8 cellular contexts compared by ENCODE assay signal in genomic region chr10:97499561-97500296, GRCh38. TPM values are rescaled to one million over a fixed set of nuclear protein-coding genes. Genes with fewer than 3 reads are reported as not detected.
A peak's percentile ranks its signal among the peaks of the same experiment; 100 is the strongest.
DNase-seq lines count a peak whose midpoint lies in the region; ATAC-seq and TF ChIP-seq lines count a peak whose summit lies in the region.

No MANE protein-coding gene starts in this region.

- H3K9me3 Mint-ChIP-seq in stimulated activated effector memory CD8-positive, alpha-beta T cell treated with anti-CD3 and anti-CD28 coated beads, Interleukin-12 subunit alpha, Interleukin-12 subunit beta, amount 100 ng/mL, for 72 hours, result no peaks in the 10 kb centered on the region

- no peak for TF ChIP-seq CTCF in kidney epithelial cell (IDR thresholded peaks at IDR 0.05; ENCODE audit: insufficient read depth, low read length, poor library complexity, severe bottlenecking)

- H3K36me3 Mint-ChIP-seq in stimulated activated effector memory CD8-positive, alpha-beta T cell treated with anti-CD3 and anti-CD28 coated beads, Interleukin-12 subunit alpha, Interleukin-12 subunit beta, amount 100 ng/mL, for 72 hours, result peaks cover 15% of the 10 kb centered on the region

- peak overlapping the region; percentile 94 for H3K4me3 Mint-ChIP-seq in stimulated activated effector memory CD8-positive, alpha-beta T cell treated with anti-CD3 and anti-CD28 coated beads, Interleukin-12 subunit alpha, Interleukin-12 subunit beta, amount 100 ng/mL, for 72 hours

- H3K4me3 ChIP-seq in kidney epithelial cell (ENCODE audit: low read depth, low read length), result peak overlapping the region; percentile 85

- H3K4me1 Mint-ChIP-seq in stimulated activated effector memory CD8-positive, alpha-beta T cell treated with anti-CD3 and anti-CD28 coated beads, Interleukin-12 subunit alpha, Interleukin-12 subunit beta, amount 100 ng/mL, for 72 hours, result peaks cover 46% of the 10 kb centered on the region

- DNase-seq in GM03348 (ENCODE audit: low spot score), result peak; percentile 77
- DNase-seq in NCI-H226, result peak; percentile 69
- DNase-seq in caudate nucleus (lab: John Stamatoyannopoulos, UW), result peak in 31 of 61 donors; percentile 7 to 66 (median 40)
- no peak for DNase-seq in kidney epithelial cell (ENCODE audit: low read depth)
- no peak for DNase-seq in stimulated activated effector memory CD8-positive, alpha-beta T cell treated with anti-CD3 and anti-CD28 coated beads, Interleukin-12 subunit alpha, Interleukin-12 subunit beta, amount 100 ng/mL, for 72 hours (ENCODE audit: low spot score in 2 of 2)
- DNase-seq in DMS79 treated with DMSO at 0.1 percent for 48 hours (lab: John Stamatoyannopoulos, UW), result no peak
- no peak for DNase-seq in NCI-H1048 (lab: John Stamatoyannopoulos, UW)
- DNase-seq in NCI-H2081 treated with DMSO at 0.1 percent for 48 hours (lab: John Stamatoyannopoulos, UW), result no peak

- no peaks in the 10 kb centered on the region for H3K36me3 ChIP-seq in kidney epithelial cell (ENCODE audit: control insufficient read depth, insufficient read depth, low read length)

- no peaks in the 10 kb centered on the region for H3K27me3 ChIP-seq in kidney epithelial cell (ENCODE audit: control insufficient read depth, insufficient read depth, low read length)

- peak overlapping the region; percentile 49 for H3K27ac ChIP-seq in caudate nucleus (ENCODE audit: low read depth, low read length)

- ATAC-seq in stimulated activated effector memory CD8-positive, alpha-beta T cell treated with anti-CD3 and anti-CD28 coated beads, Interleukin-12 subunit alpha, Interleukin-12 subunit beta, amount 100 ng/mL, for 72 hours, result no peak

- H3K27ac Mint-ChIP-seq in stimulated activated effector memory CD8-positive, alpha-beta T cell treated with anti-CD3 and anti-CD28 coated beads, Interleukin-12 subunit alpha, Interleukin-12 subunit beta, amount 100 ng/mL, for 72 hours, result no peak overlapping the region

RNA-seq across cellular contexts. Expression of gene UBTD1, which starts 1.0 kb away (rescaled TPM):
- 32.5 and 44.4 TPM in 2 replicates for total RNA-seq in kidney epithelial cell

RNA-seq across cellular contexts. Expression of gene MMS19, which starts 1.5 kb away (rescaled TPM):
- 85.2 and 111 TPM in 2 replicates for total RNA-seq in kidney epithelial cell

RNA-seq across cellular contexts. Expression of gene ZDHHC16, which starts 53.8 kb away (rescaled TPM):
- total RNA-seq in kidney epithelial cell, result 42.4 and 46.8 TPM in 2 replicates

RNA-seq across cellular contexts. Expression of gene EXOSC1, which starts 53.9 kb away (rescaled TPM):
- total RNA-seq in kidney epithelial cell, result 43.2 and 48.9 TPM in 2 replicates

Comparison
In these comparisons a context has a peak if more than half of its experiments do, and no peak if none do; other contexts are left out.
1. DNase-seq: peak in GM03348 (single experiment), NCI-H226 (single experiment) and caudate nucleus (31 of 61); none in kidney epithelial cell (single experiment), stimulated activated effector memory CD8-positive, alpha-beta T cell treated with anti-CD3 and anti-CD28 coated beads, Interleukin-12 subunit alpha, Interleukin-12 subunit beta, amount 100 ng/mL, for 72 hours (0 of 2), DMS79 treated with DMSO at 0.1 percent for 48 hours (single experiment), NCI-H1048 (single experiment) and NCI-H2081 treated with DMSO at 0.1 percent for 48 hours (single experiment).